ENCODE assay signal across 25 cellular contexts in genomic region chr11:115724709-115725108, GRCh38.
DNase-seq lines count a peak whose midpoint lies in the region; ATAC-seq, FAIRE-seq and TF ChIP-seq lines count a peak whose summit lies in the region.
"Had no signal": no experiment of that assay in that cellular context is flagged by ENCODE, and none has a peak within 500 bp of the region (broad histone marks: within the 10 kb centered on the region; RNA-seq: fewer than 3 reads in every experiment).

No MANE protein-coding gene starts in this region.

- no peaks in the 10 kb centered on the region for H3K27me3 ChIP-seq in GM23248 (replicated peaks; ENCODE audit: insufficient read depth)
- peaks cover 2% of the 10 kb centered on the region for H3K27me3 ChIP-seq in astrocyte (ENCODE audit: insufficient read depth, low read length)
- peaks cover 0 to 26% of the 10 kb centered on the region in 2 experiments for H3K27me3 ChIP-seq in mesenchymal stem cell (ENCODE audit: control insufficient read depth in 1 of 2, insufficient read depth in 1 of 2, low read length in 2 of 2)
- H3K27me3 ChIP-seq: upper lobe of left lung had no signal

- no peaks in the 10 kb centered on the region for H3K9me3 Mint-ChIP-seq in astrocyte (ENCODE audit: unreplicated experiment)
- H3K9me3 Mint-ChIP-seq in activated T-helper 17 cell treated with anti-CD3 and anti-CD28 coated beads, Interleukin-2, amount 50 U/mL, for 72 hours: peaks cover 11% of the 10 kb centered on the region
- peaks cover 53% of the 10 kb centered on the region for H3K9me3 Mint-ChIP-seq in HFFc6
- H3K9me3 Mint-ChIP-seq: activated naive CD4-positive, alpha-beta T cell treated with anti-CD3 and anti-CD28 coated beads, Interleukin-2, amount 10 ng/mL, durations not matched to agents 7 days and 5 days had no signal

- H4K20me1 ChIP-seq in GM23248 (ENCODE audit: insufficient read depth): no peaks in the 10 kb centered on the region
- H4K20me1 ChIP-seq in astrocyte (ENCODE audit: insufficient read depth, low read length): no peaks in the 10 kb centered on the region

- no peak overlapping the region for H3K23ac ChIP-seq in mesenchymal stem cell (ENCODE audit: low read length in 2 of 2)

- no peak overlapping the region for H3K27ac ChIP-seq in GM23248
- H3K27ac ChIP-seq in astrocyte (ENCODE audit: low read depth, low read length): no peak overlapping the region
- H3K27ac ChIP-seq in mesenchymal stem cell (ENCODE audit: low read length, poor library complexity, severe bottlenecking): no peak overlapping the region
- H3K27ac ChIP-seq: upper lobe of left lung, VCaP had no signal

- TF ChIP-seq CTCF in AG10803 (conservative IDR thresholded peaks at IDR 0.05; ENCODE audit: low read length) (no peak), astrocyte (IDR thresholded peaks at IDR 0.05; ENCODE audit: insufficient read depth, low read depth, low read length) (no peak), HFFc6 (IDR thresholded peaks at IDR 0.05) (no peak)

- H3K27me3 Mint-ChIP-seq in astrocyte (ENCODE audit: low read depth, unreplicated experiment) (peaks cover 10% of the 10 kb centered on the region), HFFc6 (ENCODE audit: insufficient read depth) (no peaks in the 10 kb centered on the region)
- no peaks in the 10 kb centered on the region for H3K27me3 Mint-ChIP-seq in activated T-helper 17 cell treated with anti-CD3 and anti-CD28 coated beads, Interleukin-2, amount 50 U/mL, for 72 hours
- H3K27me3 Mint-ChIP-seq: activated naive CD4-positive, alpha-beta T cell treated with anti-CD3 and anti-CD28 coated beads, Interleukin-2, amount 10 ng/mL, durations not matched to agents 7 days and 5 days had no signal

- H4K8ac ChIP-seq in mesenchymal stem cell (ENCODE audit: low read length): no peak overlapping the region

- H3K36me3 Mint-ChIP-seq in astrocyte (ENCODE audit: low read depth, unreplicated experiment) (peaks cover 4% of the 10 kb centered on the region), HFFc6 (ENCODE audit: low read depth) (no peaks in the 10 kb centered on the region)
- H3K36me3 Mint-ChIP-seq in activated T-helper 17 cell treated with anti-CD3 and anti-CD28 coated beads, Interleukin-2, amount 50 U/mL, for 72 hours (ENCODE audit: low read depth): no peaks in the 10 kb centered on the region
- H3K36me3 Mint-ChIP-seq: activated naive CD4-positive, alpha-beta T cell treated with anti-CD3 and anti-CD28 coated beads, Interleukin-2, amount 10 ng/mL, durations not matched to agents 7 days and 5 days; CD8-positive, alpha-beta T cell; stimulated activated memory B cell treated with anti-CD40 and anti-IgM and Interleukin-4, amounts not matched to agents 10 μg/mL and 1 μg/mL and 100 μg/mL, for 72 hours had no signal

- no peaks in the 10 kb centered on the region for H3F3A ChIP-seq in GM23248 (ENCODE audit: insufficient read depth)

- H2AK5ac ChIP-seq in mesenchymal stem cell (ENCODE audit: low read length, severe bottlenecking): no peak overlapping the region

- 2 to 7% methylated on average over 2 of the region's 2 CpGs for WGBS in GM23248 (ENCODE audit: low coverage in 1 of 2, low lambda C conversion rate in 2 of 2, missing lambda C conversion rate in 2 of 2), 2 experiments
- 40% methylated on average over 1 of the region's 2 CpGs for WGBS in mesenchymal stem cell

- peak; percentile 19 for DNase-seq in AG10803 (ENCODE audit: low read depth)
- peak; percentile 5 for DNase-seq in GM23248
- peak; percentile 72 for DNase-seq in astrocyte (ENCODE audit: low read depth)
- peak; percentile 48 for DNase-seq in mesenchymal stem cell
- DNase-seq in HFFc6: no peak
- DNase-seq: activated CD4-positive, alpha-beta T cell treated with anti-CD3 and anti-CD28 coated beads for 36 hours; activated CD8-positive, alpha-beta T cell treated with anti-CD3 and anti-CD28 coated beads, Interleukin-2, amount 10 ng/mL, durations not matched to agents 7 days and 5 days; activated naive CD4-positive, alpha-beta T cell treated with anti-CD3 and anti-CD28 coated beads, Interleukin-2, amount 10 ng/mL, durations not matched to agents 7 days and 5 days; amygdala; CD8-positive, alpha-beta T cell; HCEC 1CT; hypothalamus; left colon; NCI-H510A treated with DMSO at 0.1 percent for 48 hours; nephron progenitor cell; PC-3; Right ventricle myocardium superior; upper lobe of left lung had no signal

- H3K9me2 ChIP-seq in GM23248 (ENCODE audit: insufficient read depth): no peaks in the 10 kb centered on the region

- no peak overlapping the region for H3K4me3 Mint-ChIP-seq in astrocyte (ENCODE audit: unreplicated experiment)
- H3K4me3 Mint-ChIP-seq in activated T-helper 17 cell treated with anti-CD3 and anti-CD28 coated beads, Interleukin-2, amount 50 U/mL, for 72 hours: no peak overlapping the region
- H3K4me3 Mint-ChIP-seq in HFFc6: no peak overlapping the region
- H3K4me3 Mint-ChIP-seq: activated CD4-positive, alpha-beta T cell treated with anti-CD3 and anti-CD28 coated beads for 36 hours; activated CD8-positive, alpha-beta T cell treated with anti-CD3 and anti-CD28 coated beads, Interleukin-2, amount 10 ng/mL, durations not matched to agents 7 days and 5 days; activated naive CD4-positive, alpha-beta T cell treated with anti-CD3 and anti-CD28 coated beads, Interleukin-2, amount 10 ng/mL, durations not matched to agents 7 days and 5 days; B cell; CD8-positive, alpha-beta T cell; nephron progenitor cell; stimulated activated memory B cell treated with anti-CD40 and anti-IgM and Interleukin-4, amounts not matched to agents 10 μg/mL and 1 μg/mL and 100 μg/mL, for 72 hours had no signal

- H2BK12ac ChIP-seq in mesenchymal stem cell (ENCODE audit: low read length in 2 of 2): no peak overlapping the region

- H4K91ac ChIP-seq in mesenchymal stem cell (ENCODE audit: low read length): no peak overlapping the region

- H2BK5ac ChIP-seq in mesenchymal stem cell (ENCODE audit: low read depth, low read length, poor library complexity, severe bottlenecking): no peak overlapping the region

- no peak for FAIRE-seq in astrocyte (lab: Jason Lieb, UNC)
- FAIRE-seq: endothelial cell of umbilical vein had no signal

- in situ Hi-C loops in GM23248 (cut with MboI): no loop called here

- H3K9ac ChIP-seq in GM23248 (no peak overlapping the region), astrocyte (ENCODE audit: low read length) (no peak overlapping the region), mesenchymal stem cell (ENCODE audit: low read length) (no peak overlapping the region)

- no peaks in the 10 kb centered on the region for H3K79me2 ChIP-seq in GM23248 (ENCODE audit: insufficient read depth)
- no peaks in the 10 kb centered on the region for H3K79me2 ChIP-seq in astrocyte (ENCODE audit: insufficient read depth, low read length)

- H3K4me1 ChIP-seq in GM23248 (ENCODE audit: insufficient read depth): no peaks in the 10 kb centered on the region
- no peaks in the 10 kb centered on the region for H3K4me1 ChIP-seq in astrocyte (ENCODE audit: insufficient read depth, low read length)
- peaks cover 2% of the 10 kb centered on the region for H3K4me1 ChIP-seq in mesenchymal stem cell (ENCODE audit: control insufficient read depth, insufficient read depth, low read depth, low read length)
- H3K4me1 ChIP-seq: upper lobe of left lung had no signal

- H3K36me3 ChIP-seq in GM23248 (ENCODE audit: low read depth) (no peaks in the 10 kb centered on the region), astrocyte (ENCODE audit: insufficient read depth, low read length) (no peaks in the 10 kb centered on the region), mesenchymal stem cell (ENCODE audit: control insufficient read depth in 1 of 2, insufficient read depth in 2 of 2, low read depth in 1 of 2, low read length in 2 of 2) (no peaks in the 10 kb centered on the region)
- H3K36me3 ChIP-seq: upper lobe of left lung had no signal

- ATAC-seq in activated T-helper 17 cell treated with anti-CD3 and anti-CD28 coated beads, Interleukin-2, amount 50 U/mL, for 72 hours (replicated peaks): no peak
- ATAC-seq in GM21723 (IDR thresholded peaks at IDR 0.05; ENCODE audit: unreplicated experiment): no peak
- ATAC-seq: activated CD4-positive, alpha-beta T cell treated with anti-CD3 and anti-CD28 coated beads for 36 hours; activated CD8-positive, alpha-beta T cell treated with anti-CD3 and anti-CD28 coated beads, Interleukin-2, amount 10 ng/mL, durations not matched to agents 7 days and 5 days; CD8-positive, alpha-beta T cell; left colon; PC-3; stimulated activated memory B cell treated with anti-CD40 and anti-IgM and Interleukin-4, amounts not matched to agents 10 μg/mL and 1 μg/mL and 100 μg/mL, for 72 hours had no signal

- H3K14ac ChIP-seq in mesenchymal stem cell (ENCODE audit: low read length in 2 of 2): no peak overlapping the region

- H3K27ac Mint-ChIP-seq in astrocyte (ENCODE audit: unreplicated experiment) (peak overlapping the region; percentile 24), HFFc6 (no peak overlapping the region)
- no peak overlapping the region for H3K27ac Mint-ChIP-seq in activated T-helper 17 cell treated with anti-CD3 and anti-CD28 coated beads, Interleukin-2, amount 50 U/mL, for 72 hours
- H3K27ac Mint-ChIP-seq: activated CD4-positive, alpha-beta T cell treated with anti-CD3 and anti-CD28 coated beads for 36 hours; activated CD8-positive, alpha-beta T cell treated with anti-CD3 and anti-CD28 coated beads, Interleukin-2, amount 10 ng/mL, durations not matched to agents 7 days and 5 days; activated naive CD4-positive, alpha-beta T cell treated with anti-CD3 and anti-CD28 coated beads, Interleukin-2, amount 10 ng/mL, durations not matched to agents 7 days and 5 days; B cell; CD8-positive, alpha-beta T cell; nephron progenitor cell; stimulated activated memory B cell treated with anti-CD40 and anti-IgM and Interleukin-4, amounts not matched to agents 10 μg/mL and 1 μg/mL and 100 μg/mL, for 72 hours had no signal

- H3K4me1 Mint-ChIP-seq in astrocyte (ENCODE audit: low read depth, unreplicated experiment) (peaks cover 12% of the 10 kb centered on the region), HFFc6 (ENCODE audit: low read depth) (no peaks in the 10 kb centered on the region)
- H3K4me1 Mint-ChIP-seq in activated T-helper 17 cell treated with anti-CD3 and anti-CD28 coated beads, Interleukin-2, amount 50 U/mL, for 72 hours: no peaks in the 10 kb centered on the region
- H3K4me1 Mint-ChIP-seq: activated CD4-positive, alpha-beta T cell treated with anti-CD3 and anti-CD28 coated beads for 36 hours; activated naive CD4-positive, alpha-beta T cell treated with anti-CD3 and anti-CD28 coated beads, Interleukin-2, amount 10 ng/mL, durations not matched to agents 7 days and 5 days; B cell; stimulated activated memory B cell treated with anti-CD40 and anti-IgM and Interleukin-4, amounts not matched to agents 10 μg/mL and 1 μg/mL and 100 μg/mL, for 72 hours had no signal

- H2AFZ ChIP-seq in GM23248 (no peak overlapping the region), astrocyte (ENCODE audit: low read depth, low read length) (no peak overlapping the region), mesenchymal stem cell (ENCODE audit: low read depth, low read length) (no peak overlapping the region)

- H3K18ac ChIP-seq in mesenchymal stem cell (ENCODE audit: low read depth in 1 of 2, low read length in 2 of 2): no peak overlapping the region

- H3K9me3 ChIP-seq in GM23248 (ENCODE audit: low read depth): no peaks in the 10 kb centered on the region
- no peaks in the 10 kb centered on the region for H3K9me3 ChIP-seq in astrocyte (ENCODE audit: insufficient read depth, low read depth, low read length)
- no peaks in the 10 kb centered on the region for H3K9me3 ChIP-seq in mesenchymal stem cell (ENCODE audit: control insufficient read depth, low read length)
- H3K9me3 ChIP-seq: upper lobe of left lung had no signal

- H3K4ac ChIP-seq in mesenchymal stem cell (ENCODE audit: low read depth in 1 of 2, low read length in 2 of 2): no peak overlapping the region

- H3K4me3 ChIP-seq in AG10803 (ENCODE audit: low read length) (no peak overlapping the region), GM23248 (no peak overlapping the region), astrocyte (ENCODE audit: insufficient read depth, low read depth, low read length) (no peak overlapping the region), mesenchymal stem cell (ENCODE audit: insufficient read depth in 1 of 2, low read depth in 1 of 2, low read length in 2 of 2) (no peak overlapping the region)
- H3K4me3 ChIP-seq: skin epidermis, upper lobe of left lung had no signal

- no peaks in the 10 kb centered on the region for H3K79me1 ChIP-seq in mesenchymal stem cell (replicated peaks; ENCODE audit: low read length, poor library complexity, severe bottlenecking)

- H2BK120ac ChIP-seq in mesenchymal stem cell (ENCODE audit: low read depth, low read length): no peak overlapping the region

- H2BK15ac ChIP-seq in mesenchymal stem cell (ENCODE audit: low read depth, poor library complexity, severe bottlenecking): no peak overlapping the region

- H3K4me2 ChIP-seq in GM23248 (ENCODE audit: unreplicated experiment) (no peak overlapping the region), astrocyte (ENCODE audit: low read length) (no peak overlapping the region), mesenchymal stem cell (ENCODE audit: low read length, poor library complexity, severe bottlenecking) (no peak overlapping the region)
